ENCODE assay signal across 8 cellular contexts in the genomic region with DNA sequence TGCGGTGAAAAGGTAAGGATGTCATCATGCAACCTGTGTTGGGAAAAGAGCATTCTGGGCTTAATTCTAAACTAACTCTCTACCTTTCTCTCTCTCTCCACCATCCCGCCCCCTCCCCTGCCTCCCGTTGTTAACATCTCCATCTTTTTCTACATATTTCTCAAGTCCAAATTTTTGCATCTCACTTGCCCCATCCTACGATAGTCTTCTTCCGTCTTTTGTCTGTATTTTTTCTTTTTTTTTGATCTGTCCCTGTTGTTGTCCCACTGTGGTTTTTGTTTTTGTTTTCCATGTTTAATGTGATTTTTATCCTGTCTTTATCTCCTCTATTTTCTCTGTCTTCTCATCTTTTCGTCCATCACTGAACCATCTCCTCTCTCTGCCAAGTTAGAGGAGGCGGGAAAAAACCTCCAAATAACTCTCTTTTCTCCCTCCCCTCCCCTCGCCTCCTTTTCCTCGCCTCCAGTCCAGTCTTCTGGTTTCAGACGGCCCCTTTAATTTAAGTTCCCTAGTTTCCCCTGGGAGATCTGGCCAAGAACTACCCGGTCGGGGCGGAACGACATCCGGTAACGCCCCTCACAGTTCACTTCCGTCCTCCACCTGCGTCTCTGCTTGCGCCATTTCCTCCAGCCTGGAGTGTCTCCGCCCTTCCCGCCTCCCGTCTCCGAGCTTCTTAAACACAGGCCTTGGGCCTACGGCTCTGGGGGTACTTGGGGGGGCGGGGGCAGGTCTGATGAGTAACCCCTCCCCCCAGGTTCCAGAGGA. TPM values are rescaled to one million over a fixed set of nuclear protein-coding genes. Genes with fewer than 3 reads are reported as not detected.
A peak's percentile ranks its signal among the peaks of the same experiment; 100 is the strongest.
DNase-seq lines count a peak whose midpoint lies in the region; ATAC-seq and TF ChIP-seq lines count a peak whose summit lies in the region.

Gene NFKBIL1 (plus strand): TSS at position 647 of the 765 bp plus-strand sequence. CDS start 87 bp downstream, at position 734.

- H3K9me3 ChIP-seq in adrenal gland (replicated peaks in 1 of 3), result no peaks in the 10 kb centered on the region
- H3K9me3 ChIP-seq in heart left ventricle, result no peaks in the 10 kb centered on the region
- no peaks in the 10 kb centered on the region for H3K9me3 ChIP-seq in transverse colon

- peak; percentile 90 for DNase-seq in GM04503 (ENCODE audit: low read depth)
- peak; percentile 96 for DNase-seq in NCI-H146 (lab: John Stamatoyannopoulos, UW)
- peak; percentile 91 to 98 (median 96) for DNase-seq in adrenal gland
- peak; percentile 94 to 98 (median 98) for DNase-seq in heart left ventricle
- peak; percentile 97 for DNase-seq in pons (ENCODE audit: low spot score)
- peak; percentile 96 for DNase-seq in transverse colon

- TF ChIP-seq CTCF in adrenal gland (IDR thresholded peaks at IDR 0.05), result peak in 2 of 6 experiments; percentile 6 to 53
- peak in 2 of 12 donors; percentile 1 to 21 for TF ChIP-seq CTCF in heart left ventricle (IDR thresholded peaks at IDR 0.05)
- peak in 1 of 5 experiments; percentile 35 for TF ChIP-seq CTCF in transverse colon (IDR thresholded peaks at IDR 0.05)

- WGBS in adrenal gland, 4 donors, result 1% methylated on average over 20 to 25 of the region's 25 CpGs
- WGBS in heart left ventricle, 4 donors, result 0 to 1% (median 0%) methylated on average over 25 of the region's 25 CpGs
- 0 to 1% methylated on average over 22 to 25 of the region's 25 CpGs for WGBS in transverse colon (ENCODE audit: low coverage in 1 of 2), 2 donors

- no peak for TF ChIP-seq EP300 in transverse colon (IDR thresholded peaks at IDR 0.05; ENCODE audit: low read depth)

- H3K4me1 ChIP-seq in adrenal gland (replicated peaks in 1 of 2) (peaks cover 14 to 33% of the 10 kb centered on the region in 2 donors), heart left ventricle (peaks cover 0 to 37% (median 22%) of the 10 kb centered on the region in 12 donors), transverse colon (peaks cover 16 to 30% (median 21%) of the 10 kb centered on the region in 4 donors)

- H3K27me3 ChIP-seq in adrenal gland (no peaks in the 10 kb centered on the region), heart left ventricle (no peaks in the 10 kb centered on the region), transverse colon (no peaks in the 10 kb centered on the region)

- ATAC-seq in HG02678 (IDR thresholded peaks at IDR 0.05; ENCODE audit: unreplicated experiment) (peak; percentile 79), heart left ventricle (peak; percentile 96 to 98 (median 97))

- in situ Hi-C loops in transverse colon (cut with MboI; ENCODE audit: low pct_ligation_motif_present in 1 of 4, low pct_unique_long_range_greater_than_20kb in 1 of 4, low sequenced_read_pairs in 3 of 4), result loop anchor here in 3 of 4 donors (5.0 to 10.0 kb wide), 3 partner anchors 48 to 52 kb away; partner anchors contain the start of genes MICB (in 1 of the 3) and NCR3 (in 1 of the 3)

- H3K27ac ChIP-seq in adrenal gland (peak within 1 kb of the TSS; percentile 53 to 88 (median 77)), heart left ventricle (peak within 1 kb of the TSS; percentile 63 to 95 (median 89)), transverse colon (peak within 1 kb of the TSS; percentile 86 to 92 (median 89))

- H3K36me3 ChIP-seq in adrenal gland (replicated peaks in 1 of 2) (peaks cover 0 to 6% of the 10 kb centered on the region in 2 donors), heart left ventricle (peaks cover 0 to 33% (median 24%) of the 10 kb centered on the region in 9 donors), transverse colon (no peaks in the 10 kb centered on the region)

- TF ChIP-seq POLR2A in adrenal gland (IDR thresholded peaks at IDR 0.05), result peak; percentile 3 to 24
- TF ChIP-seq POLR2A in heart left ventricle (IDR thresholded peaks at IDR 0.05), result peak in 1 of 2 donors; percentile 62
- peak; percentile 54 for TF ChIP-seq POLR2A in transverse colon (IDR thresholded peaks at IDR 0.05)

- H3K4me3 ChIP-seq in adrenal gland (peak within 1 kb of the TSS in 2 of 4 donors; percentile 39 to 60), heart left ventricle (peak within 1 kb of the TSS; percentile 4 to 64 (median 56)), transverse colon (peak within 1 kb of the TSS; percentile 12 to 58 (median 39))

- intact Hi-C loops in T-helper 1 cell treated with Interleukin-12 subunit alpha and Interleukin-12 subunit beta and Interleukin-4 antibody, amounts not matched to agents 30 ng/mL and 1 ng/mL, for 36 hours (cut with micrococcal nuclease), result loop anchor here (1.0 to 5.0 kb wide), 18 partner anchors 12 to 826 kb away; partner anchors contain the start of genes ABHD16A, AGPAT1, BAG6 and CLIC1
- intact Hi-C loops in adrenal gland (cut with DNase I) (loop anchor here (2.0 to 5.0 kb wide), 2 partner anchors 50 to 52 kb away; no protein-coding TSS in a partner anchor), heart left ventricle (cut with DNase I) (loop anchor here (1.0 to 10.0 kb wide), 9 partner anchors 34 to 408 kb away; partner anchors contain the start of genes LTB (in 7 of the 10), NELFE (in 3 of the 10), SKIC2 (in 3 of the 10) and APOM (in 1 of the 10)), transverse colon (cut with DNase I; ENCODE audit: low total_unique reads) (loop anchor here (2.0 to 5.0 kb wide), 2 partner anchors 35 to 52 kb away; partner anchors contain the start of gene LTB)

RNA-seq across cellular contexts. Expression of gene NFKBIL1, which starts in this region (rescaled TPM):
- 14.5 and 16.4 TPM in 2 replicates for total RNA-seq in T-helper 1 cell treated with Interleukin-12 subunit alpha and Interleukin-12 subunit beta and Interleukin-4 antibody, amounts not matched to agents 30 ng/mL and 1 ng/mL, for 36 hours
- total RNA-seq in adrenal gland (10 to 100 TPM; 15.1 to 33.6 (median 28.0) TPM), heart left ventricle (10 to 100 TPM in 8 of 9 donors, 1 to 10 TPM in 1; 10.0 to 17.8 (median 12.4) TPM), transverse colon (10 to 100 TPM; 13.7 to 29.5 (median 22.9) TPM)
- polyA plus RNA-seq in adrenal gland (10 to 100 TPM in 2 of 3 donors, 1 to 10 TPM in 1; 5.0 to 46.2 (median 27.6) TPM), heart left ventricle (10 to 100 TPM; 18.2 to 22.9 TPM)
